17 cellular contexts compared by ENCODE assay signal in genomic region chr3:143865302-143865701, GRCh38.
"Had no signal": no experiment of that assay in that cellular context is flagged by ENCODE, and none has a peak within 500 bp of the region (broad histone marks: within the 10 kb centered on the region; RNA-seq: fewer than 3 reads in every experiment).

No MANE protein-coding gene starts in this region.

- DNase-seq: activated CD4-positive, alpha-beta T cell treated with anti-CD3 and anti-CD28 coated beads, Interleukin-2, amount 50 U/mL, for 1 hour; activated CD8-positive, alpha-beta memory T cell treated with anti-CD3 and anti-CD28 coated beads, Interleukin-2, amount 50 U/mL, for 4 hours; activated naive CD4-positive, alpha-beta T cell treated with anti-CD3 and anti-CD28 coated beads for 36 hours; activated naive CD8-positive, alpha-beta T cell treated with anti-CD3 and anti-CD28 coated beads, Interleukin-2, amount 50 U/mL, for 24 hours; activated T-cell treated with anti-CD3 and anti-CD28 coated beads, Interleukin-2, amount 50 U/mL, for 4 hours; cortex of kidney; head of caudate nucleus; left lung; mucosa of descending colon; naive B cell; small intestine; stimulated activated CD4-positive, alpha-beta T cell treated with anti-CD3 and anti-CD28 coated beads, Interleukin-15, amount 100 ng/mL, for 24 hours; stimulated activated CD4-positive, alpha-beta T cell treated with anti-CD3 and anti-CD28 coated beads, Interleukin-2, amount 100 ng/mL, for 48 hours; transverse colon; uterus had no signal

- H3K36me3 ChIP-seq: ascending aorta, left lung, transverse colon, uterus had no signal

- H3K4me1 ChIP-seq: ascending aorta, left lung, transverse colon, uterus had no signal

- ATAC-seq: activated CD4-positive, CD25-positive, alpha-beta regulatory T cell treated with anti-CD3 and anti-CD28 coated beads, Interleukin-2, amount 50 U/mL, for 24 hours; activated naive CD8-positive, alpha-beta T cell treated with anti-CD3 and anti-CD28 coated beads, Interleukin-2, amount 50 U/mL, for 24 hours; activated T-cell treated with anti-CD3 and anti-CD28 coated beads, Interleukin-2, amount 50 U/mL, for 4 hours; left lung; mucosa of descending colon had no signal

- H3K4me3 ChIP-seq: ascending aorta, left lung, mucosa of descending colon, transverse colon, uterus had no signal

- H3K27ac ChIP-seq: ascending aorta, left lung, transverse colon, uterus had no signal

- H3K27me3 ChIP-seq: ascending aorta, left lung, transverse colon, uterus had no signal

- H3K9me3 ChIP-seq: ascending aorta, left lung, mucosa of descending colon, transverse colon, uterus had no signal
